Comparison of ENCODE assay signal across 9 cellular contexts in the genomic region with DNA sequence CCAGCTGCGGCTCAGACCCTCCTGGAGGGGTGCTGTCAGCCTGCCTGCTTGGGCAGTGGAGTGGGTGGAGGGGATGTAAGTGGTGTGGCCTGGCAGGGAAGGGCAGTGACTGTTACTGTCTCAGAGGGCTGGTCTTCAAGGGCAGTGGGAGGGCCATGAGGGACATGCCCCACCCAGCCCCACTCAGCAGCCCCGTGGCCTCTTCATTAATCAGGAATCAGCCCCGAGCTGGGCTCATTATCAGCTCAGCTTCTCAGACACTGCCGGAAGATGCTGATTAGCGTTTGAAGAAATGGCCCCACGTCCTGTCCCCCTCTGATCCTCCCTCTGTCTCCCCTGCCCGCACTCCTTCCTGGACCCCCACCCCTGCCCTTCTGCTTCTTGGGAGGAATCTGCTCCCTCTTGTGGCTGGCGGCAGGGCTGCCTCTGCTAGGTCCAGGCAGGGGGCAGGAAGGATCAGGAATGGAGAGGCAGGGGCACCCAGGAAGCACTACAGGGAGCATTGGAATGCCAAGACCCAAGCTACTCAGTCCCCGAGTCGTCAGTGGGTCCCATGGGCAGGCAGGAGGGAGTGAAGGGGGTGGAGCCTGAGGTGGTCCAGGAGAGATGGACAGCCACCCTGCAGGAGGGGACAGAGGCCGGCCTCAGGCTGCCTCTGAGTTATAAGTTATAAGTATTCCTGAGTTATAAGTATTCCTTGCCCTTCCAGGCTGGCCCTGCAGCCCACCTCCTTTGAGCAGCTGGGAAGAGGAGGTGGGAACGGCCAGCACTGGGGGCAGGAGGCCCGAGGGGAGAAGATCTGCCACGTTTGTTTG. TPM values are rescaled to one million over a fixed set of nuclear protein-coding genes. Genes with fewer than 3 reads are reported as not detected.
DNase-seq lines count a peak whose midpoint lies in the region; TF ChIP-seq lines count a peak whose summit lies in the region.
"Had no signal": no experiment of that assay in that cellular context is flagged by ENCODE, and none has a peak within 500 bp of the region (broad histone marks: within the 10 kb centered on the region; RNA-seq: fewer than 3 reads in every experiment).

No MANE protein-coding gene starts in this region.

- H3K4me3 ChIP-seq in SU-DHL-6 (ENCODE audit: insufficient read depth, low read length, poor library complexity, severe bottlenecking) (no peak overlapping the region), skeletal muscle satellite cell (ENCODE audit: low read length) (peak overlapping the region; percentile 41)

- peak overlapping the region; percentile 79 for H3K4me3 Mint-ChIP-seq in HFFc6

- peak; percentile 84 for TF ChIP-seq CTCF in HFFc6 (IDR thresholded peaks at IDR 0.05)
- TF ChIP-seq CTCF in SU-DHL-6 (IDR thresholded peaks at IDR 0.05; ENCODE audit: insufficient read depth, low read length, poor library complexity, severe bottlenecking), result peak; percentile 26

- H3K9ac ChIP-seq in SU-DHL-6 (ENCODE audit: low read length), result no peak overlapping the region
- H3K9ac ChIP-seq in skeletal muscle satellite cell (ENCODE audit: low read depth, low read length), result no peak overlapping the region

- H4K20me1 ChIP-seq in SU-DHL-6 (ENCODE audit: low read depth, low read length), result no peaks in the 10 kb centered on the region

- H3K36me3 Mint-ChIP-seq in HFFc6 (ENCODE audit: low read depth), result no peaks in the 10 kb centered on the region

- peaks cover 19% of the 10 kb centered on the region for H3K4me1 ChIP-seq in skeletal muscle satellite cell (ENCODE audit: control insufficient read depth, insufficient read depth, low read length)

- H3F3A ChIP-seq in SU-DHL-6 (ENCODE audit: insufficient read depth), result no peaks in the 10 kb centered on the region

- peaks cover 37% of the 10 kb centered on the region for H3K4me1 Mint-ChIP-seq in HFFc6 (ENCODE audit: low read depth)

- H3K36me3 ChIP-seq in SU-DHL-6 (ENCODE audit: low read length), result no peaks in the 10 kb centered on the region
- H3K36me3 ChIP-seq in skeletal muscle satellite cell (ENCODE audit: insufficient read depth, low read length), result no peaks in the 10 kb centered on the region

- H3K4me2 ChIP-seq in SU-DHL-6 (ENCODE audit: low read depth, low read length, poor library complexity, severe bottlenecking) (no peak overlapping the region), skeletal muscle satellite cell (ENCODE audit: low read length) (peak overlapping the region; percentile 76)

- H3K79me2 ChIP-seq in SU-DHL-6 (ENCODE audit: insufficient read depth, low read length), result no peaks in the 10 kb centered on the region

- no peak overlapping the region for H3K27ac ChIP-seq in SU-DHL-6 (ENCODE audit: low read depth, low read length)

- H3K9me3 Mint-ChIP-seq in HFFc6, result no peaks in the 10 kb centered on the region

- DNase-seq in COLO668 (lab: John Stamatoyannopoulos, UW; ENCODE audit: unreplicated experiment) (peak; percentile 26), HFFc6 (no peak), glomerular visceral epithelial cell (ENCODE audit: extremely low spot score) (peak; percentile 65), mesenteric fat pad (ENCODE audit: low spot score) (no peak), cortex of kidney (lab: John Stamatoyannopoulos, UW) (no peak), MV-4-11 (lab: John Stamatoyannopoulos, UW) (no peak)

- H3K9me3 ChIP-seq in SU-DHL-6 (ENCODE audit: insufficient read depth, low read length) (no peaks in the 10 kb centered on the region), skeletal muscle satellite cell (replicated peaks; ENCODE audit: low read length) (no peaks in the 10 kb centered on the region)

- peaks cover 7% of the 10 kb centered on the region; the same call in 1 of the 2 replicates for H3K27me3 Mint-ChIP-seq in HFFc6 (ENCODE audit: insufficient read depth)

- H3K27ac Mint-ChIP-seq in HFFc6, result peak overlapping the region; percentile 91

- H3K27me3 ChIP-seq in SU-DHL-6 (ENCODE audit: low read length) (no peaks in the 10 kb centered on the region), skeletal muscle satellite cell (ENCODE audit: control insufficient read depth, insufficient read depth, low read length) (peaks cover 39% of the 10 kb centered on the region)

- H3K9me2 ChIP-seq in SU-DHL-6 (replicated peaks; ENCODE audit: insufficient read depth, low read length), result no peaks in the 10 kb centered on the region

- H2AFZ ChIP-seq in SU-DHL-6 (ENCODE audit: low read depth, low read length, severe bottlenecking), result no peak overlapping the region

RNA-seq across cellular contexts. Expression of gene ASIC4, which starts 7.0 kb away (rescaled TPM):
- total RNA-seq in HFFc6 (2021; fragmentation: NEBNext Ultra II Directional; extraction: Animal tissue kit (Norgen Biotek cat#: 25700)), result under 1 TPM in 3 of 6 experiments, not detected in 3; 0.05 to 0.19 (median 0.07) TPM
- total RNA-seq in skeletal muscle satellite cell (2012; rRNA removed), result not detected in 2 replicates
- total RNA-seq in mesenteric fat pad, result not detected
- total RNA-seq: T-helper 1 cell treated with Interleukin-12 subunit alpha and Interleukin-12 subunit beta and Interleukin-4 antibody, amounts not matched to agents 30 ng/mL and 1 ng/mL, for 36 hours had no signal

RNA-seq across cellular contexts. Expression of gene CHPF, which starts 22.3 kb away (rescaled TPM):
- total RNA-seq in HFFc6 (2021; fragmentation: NEBNext Ultra II Directional; extraction: Animal tissue kit (Norgen Biotek cat#: 25700)), result 100 to 1,000 TPM; 116 to 190 (median 139) TPM
- 130 and 146 TPM in 2 replicates for total RNA-seq in skeletal muscle satellite cell (2012; rRNA removed)
- total RNA-seq in mesenteric fat pad, result 24.1 TPM

RNA-seq across cellular contexts. Expression of gene TMEM198, which starts 22.6 kb away (rescaled TPM):
- 1 to 10 TPM; 2.3 to 2.8 (median 2.7) TPM for total RNA-seq in HFFc6 (2021; fragmentation: NEBNext Ultra II Directional; extraction: Animal tissue kit (Norgen Biotek cat#: 25700))
- 0.51 and 1.3 TPM in 2 replicates for total RNA-seq in skeletal muscle satellite cell (2012; rRNA removed)
- total RNA-seq in mesenteric fat pad, result 2.6 TPM

RNA-seq across cellular contexts. Expression of gene GMPPA, which starts 22.6 kb away (rescaled TPM):
- 10 to 100 TPM; 68.9 to 85.3 (median 74.1) TPM for total RNA-seq in HFFc6 (2021; fragmentation: NEBNext Ultra II Directional; extraction: Animal tissue kit (Norgen Biotek cat#: 25700))
- 51.2 and 71.9 TPM in 2 replicates for total RNA-seq in skeletal muscle satellite cell (2012; rRNA removed)
- 32.4 TPM for total RNA-seq in mesenteric fat pad

RNA-seq across cellular contexts. Expression of gene OBSL1, which starts 50.1 kb away (rescaled TPM):
- 10 to 100 TPM; 60.0 to 85.2 (median 65.8) TPM for total RNA-seq in HFFc6 (2021; fragmentation: NEBNext Ultra II Directional; extraction: Animal tissue kit (Norgen Biotek cat#: 25700))
- 24.6 and 34.5 TPM in 2 replicates for total RNA-seq in skeletal muscle satellite cell (2012; rRNA removed)
- 61.5 TPM for total RNA-seq in mesenteric fat pad

Comparison
In these comparisons a context has a peak if more than half of its experiments do, and no peak if none do; other contexts are left out.
1. DNase-seq: peak in COLO668 (single experiment) and glomerular visceral epithelial cell (single experiment); none in HFFc6 (single experiment), mesenteric fat pad (single experiment), cortex of kidney (single experiment) and MV-4-11 (single experiment).